Comparison of ENCODE assay signal across 8 cellular contexts in the genomic region with DNA sequence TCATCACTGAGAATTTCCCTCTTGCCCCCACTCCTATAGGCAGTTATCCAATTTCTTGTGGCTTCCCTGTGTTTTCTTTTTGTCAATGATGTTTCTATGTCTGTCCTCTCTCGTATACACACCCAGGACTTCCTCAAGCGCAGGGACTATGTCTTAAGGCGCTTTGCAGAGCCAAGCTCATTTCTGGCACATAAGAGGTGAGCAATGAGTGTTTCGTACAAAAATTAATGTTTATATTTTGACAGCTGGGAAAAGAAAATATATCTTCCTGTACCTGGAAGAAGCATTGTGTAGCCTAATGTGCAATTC. TPM values are rescaled to one million over a fixed set of nuclear protein-coding genes. Genes with fewer than 3 reads are reported as not detected.
DNase-seq lines count a peak whose midpoint lies in the region; ATAC-seq and TF ChIP-seq lines count a peak whose summit lies in the region.

No MANE protein-coding gene starts in this region.

- no peaks in the 10 kb centered on the region for H3K9me3 Mint-ChIP-seq in CD4-positive, alpha-beta T cell

- peak overlapping the region; percentile 99 for H3K4me3 Mint-ChIP-seq in CD4-positive, alpha-beta T cell

- peaks cover 49% of the 10 kb centered on the region for H3K36me3 Mint-ChIP-seq in CD4-positive, alpha-beta T cell (ENCODE audit: low read depth)

- H4K20me1 ChIP-seq in Karpas-422 (ENCODE audit: insufficient read depth, low read depth, low read length) (peaks cover 60% of the 10 kb centered on the region), mammary epithelial cell (ENCODE audit: insufficient read depth, low read length) (peaks cover 3% of the 10 kb centered on the region)

- H3K27ac ChIP-seq in CD4-positive, alpha-beta T cell (ENCODE audit: low read depth, low read length): peak overlapping the region; percentile 6
- H3K27ac ChIP-seq in Karpas-422 (ENCODE audit: low read length) (peak overlapping the region; percentile 94), mammary epithelial cell (ENCODE audit: insufficient read depth, low read depth, low read length) (peak overlapping the region; percentile 88)

- H3K9ac ChIP-seq in Karpas-422 (ENCODE audit: low read length) (peak overlapping the region; percentile 95), mammary epithelial cell (ENCODE audit: insufficient read depth, low read length) (peak overlapping the region; percentile 94)

- peaks cover 43% of the 10 kb centered on the region for H3K36me3 ChIP-seq in Karpas-422 (ENCODE audit: insufficient read depth, low read length)
- peaks cover 9% of the 10 kb centered on the region for H3K36me3 ChIP-seq in mammary epithelial cell (ENCODE audit: insufficient read depth, low read length)
- peaks cover 5% of the 10 kb centered on the region for H3K36me3 ChIP-seq in mucosa of descending colon (ENCODE audit: low read depth)

- intact Hi-C loops in CD4-positive, alpha-beta T cell (cut with DNase I, micrococcal nuclease): loop anchor here (5.0 to 10.0 kb wide), 4 partner anchors 153 to 720 kb away; partner anchors contain the start of genes DCAF7 (in 1 of the 2), ICAM2 (in 1 of the 2), MAP3K3 (in 1 of the 2) and POLG2 (in 1 of the 2)
- intact Hi-C loops in mammary epithelial cell (cut with micrococcal nuclease) (loop anchor here (1.0 kb wide), 1 partner anchor 12 kb away; no protein-coding TSS in a partner anchor), mucosa of descending colon (cut with DNase I, micrococcal nuclease) (loop anchor here in 1 of 2 donors (10.0 kb wide), 1 partner anchor 50 kb away; the partner anchor contains the start of genes FTSJ3 and PSMC5)

- dilution Hi-C loops in mammary epithelial cell (cut with HindIII; ENCODE audit: low sequenced_read_pairs): no loop called here

- POLR2A ChIA-PET in CD4-positive, alpha-beta T cell (lab: Charles Lee): interaction anchor here (0.8 to 6.2 kb wide), 10 partner anchors 9 to 732 kb away, joined by 3 to 276 read pairs (median 32); partner anchors contain the start of genes CEP95, DDX5, FTSJ3 and LIMD2

- no peak for DNase-seq in CD4-positive, alpha-beta T cell
- DNase-seq in Karpas-422 (peak; percentile 73), mammary epithelial cell (peak; percentile 30), mucosa of descending colon (peak in 1 of 3 donors; percentile 17), SK-N-DZ (ENCODE audit: low spot score) (no peak)

- no peaks in the 10 kb centered on the region for H3K9me3 ChIP-seq in CD4-positive, alpha-beta T cell (ENCODE audit: control insufficient read depth, low read length)
- H3K9me3 ChIP-seq in Karpas-422 (ENCODE audit: low read length) (no peaks in the 10 kb centered on the region), mammary epithelial cell (replicated peaks; ENCODE audit: insufficient read depth, low read length) (no peaks in the 10 kb centered on the region), mucosa of descending colon (no peaks in the 10 kb centered on the region)

- no peaks in the 10 kb centered on the region for H3K27me3 ChIP-seq in CD4-positive, alpha-beta T cell (ENCODE audit: control insufficient read depth, insufficient read depth, low read length)
- H3K27me3 ChIP-seq in Karpas-422 (ENCODE audit: low read length) (no peaks in the 10 kb centered on the region), mammary epithelial cell (ENCODE audit: insufficient read depth, low read length) (no peaks in the 10 kb centered on the region)

- peaks cover 93% of the 10 kb centered on the region for H3K79me2 ChIP-seq in Karpas-422 (ENCODE audit: low read length)
- peaks cover 93% of the 10 kb centered on the region for H3K79me2 ChIP-seq in mammary epithelial cell (ENCODE audit: insufficient read depth, low read length)

- H3K27me3 Mint-ChIP-seq in CD4-positive, alpha-beta T cell: no peaks in the 10 kb centered on the region

- H3K4me1 Mint-ChIP-seq in CD4-positive, alpha-beta T cell (ENCODE audit: low read depth): peaks cover 83% of the 10 kb centered on the region

- no TSS peak for BruUV-seq in mammary epithelial cell (replicated peaks; lab: Mats Ljungman, UMichigan)

- no peak for ATAC-seq in CD4-positive, alpha-beta T cell (ENCODE audit: poor library complexity)
- no peak for ATAC-seq in mucosa of descending colon
- ATAC-seq in HG02973 (IDR thresholded peaks at IDR 0.05; ENCODE audit: unreplicated experiment): no peak
- ATAC-seq in GM21360 (IDR thresholded peaks at IDR 0.05; ENCODE audit: unreplicated experiment): no peak
- no peak for ATAC-seq in HG03442 (IDR thresholded peaks at IDR 0.05; ENCODE audit: unreplicated experiment)

- H3K27ac Mint-ChIP-seq in CD4-positive, alpha-beta T cell: peak overlapping the region; percentile 97

- H3K4me1 ChIP-seq in Karpas-422 (ENCODE audit: low read length): peaks cover 33% of the 10 kb centered on the region
- H3K4me1 ChIP-seq in mammary epithelial cell (ENCODE audit: insufficient read depth, low read length): peaks cover 6% of the 10 kb centered on the region
- H3K4me1 ChIP-seq in mucosa of descending colon (ENCODE audit: low read depth): peaks cover 31% of the 10 kb centered on the region

- peak overlapping the region; percentile 87 for H3K4me2 ChIP-seq in Karpas-422 (ENCODE audit: low read depth, low read length, poor library complexity, severe bottlenecking)
- peak overlapping the region; percentile 96 for H3K4me2 ChIP-seq in mammary epithelial cell (ENCODE audit: insufficient read depth, low read depth, low read length)

- in situ Hi-C loops in mammary epithelial cell (cut with MboI; ENCODE audit: low sequenced_read_pairs in 2 of 2): no loop called here

- H3K9me2 ChIP-seq in Karpas-422 (replicated peaks; ENCODE audit: insufficient read depth, low read length): no peaks in the 10 kb centered on the region

- 0% methylated on average over 4 of the region's 4 CpGs for WGBS in mammary epithelial cell (ENCODE audit: low coverage, missing lambda C conversion rate)

- TF ChIP-seq CTCF in CD4-positive, alpha-beta T cell (IDR thresholded peaks at IDR 0.05): no peak
- TF ChIP-seq CTCF in mammary epithelial cell (conservative IDR thresholded peaks at IDR 0.05 in 1 of 2, IDR thresholded peaks at IDR 0.05 in 1 of 2; ENCODE audit: extremely low read depth in 1 of 2, insufficient read depth in 1 of 2, low read depth in 1 of 2, low read length in 2 of 2): no peak
- no peak for TF ChIP-seq CTCF in mucosa of descending colon (IDR thresholded peaks at IDR 0.05)

- CTCF ChIA-PET in CD4-positive, alpha-beta T cell (lab: Charles Lee): interaction anchor here (0.8 to 3.3 kb wide), 5 partner anchors 28 to 77 kb away, joined by 3 to 11 read pairs (median 4); no protein-coding TSS in a partner anchor
- CTCF ChIA-PET in mammary epithelial cell (lab: Charles Lee; ENCODE audit: low non-redundant PET): no interaction called here

- no peak overlapping the region for H2AFZ ChIP-seq in Karpas-422 (ENCODE audit: low read length)
- no peak overlapping the region for H2AFZ ChIP-seq in mammary epithelial cell (ENCODE audit: low read depth, low read length)

- peak overlapping the region; percentile 88 for H3K4me3 ChIP-seq in Karpas-422 (ENCODE audit: low read length)
- peak overlapping the region; percentile 88 to 95 (median 94) for H3K4me3 ChIP-seq in mammary epithelial cell (replicated peaks in 1 of 3; ENCODE audit: insufficient read depth in 1 of 3, low read depth in 2 of 3, low read length in 3 of 3)
- peak overlapping the region; percentile 90 for H3K4me3 ChIP-seq in mucosa of descending colon

RNA-seq across cellular contexts. Expression of gene DDX42, which starts 1.0 kb away (rescaled TPM):
- total RNA-seq in CD4-positive, alpha-beta T cell: 100 to 1,000 TPM; 112 to 117 TPM
- total RNA-seq in Karpas-422 (2014; rRNA removed; shearing (Covaris generic); ENCODE audit: low replicate concordance): 76.5 and 77.6 TPM in 2 replicates
- total RNA-seq in mammary epithelial cell: 100 to 1,000 TPM in 1 of 2 donors, 10 to 100 TPM in 1; 63.2 to 112 TPM
- 44.7 TPM for polyA plus RNA-seq in mammary epithelial cell
- polyA minus RNA-seq in mammary epithelial cell: 163 TPM
- 100 to 1,000 TPM in 1 of 3 donors, 10 to 100 TPM in 2; 86.1 to 137 (median 89.9) TPM for total RNA-seq in mucosa of descending colon
- 89.0 and 91.4 TPM in 2 replicates for polyA plus RNA-seq in SK-N-DZ (2014; cell fraction: cytosol; rRNA removed)
- 241 and 400 TPM in 2 replicates for polyA plus RNA-seq in SK-N-DZ (2014; cell fraction: nucleus; rRNA removed)

RNA-seq across cellular contexts. Expression of gene CCDC47, which starts 1.5 kb away (rescaled TPM):
- total RNA-seq in CD4-positive, alpha-beta T cell: 10 to 100 TPM; 31.0 to 31.3 TPM
- total RNA-seq in Karpas-422 (2014; rRNA removed; shearing (Covaris generic); ENCODE audit: low replicate concordance): 28.0 and 35.9 TPM in 2 replicates
- total RNA-seq in mammary epithelial cell (10 to 100 TPM; 60.5 to 74.7 TPM), mucosa of descending colon (100 to 1,000 TPM in 2 of 3 donors, 10 to 100 TPM in 1; 94.9 to 139 (median 128) TPM)
- 44.7 TPM for polyA plus RNA-seq in mammary epithelial cell
- polyA minus RNA-seq in mammary epithelial cell: 48.7 TPM
- 58.6 and 59.2 TPM in 2 replicates for polyA plus RNA-seq in SK-N-DZ (2014; cell fraction: cytosol; rRNA removed)
- polyA plus RNA-seq in SK-N-DZ (2014; cell fraction: nucleus; rRNA removed): 27.5 and 30.3 TPM in 2 replicates

RNA-seq across cellular contexts. Expression of gene STRADA, which starts 33.3 kb away (rescaled TPM):
- total RNA-seq in CD4-positive, alpha-beta T cell: 10 to 100 TPM; 50.9 to 51.0 TPM
- total RNA-seq in Karpas-422 (2014; rRNA removed; shearing (Covaris generic); ENCODE audit: low replicate concordance): 25.8 and 27.5 TPM in 2 replicates
- total RNA-seq in mammary epithelial cell (10 to 100 TPM; 34.3 to 38.9 TPM), mucosa of descending colon (10 to 100 TPM; 29.1 to 34.0 (median 29.6) TPM)
- polyA plus RNA-seq in mammary epithelial cell: 24.7 TPM
- polyA minus RNA-seq in mammary epithelial cell: 46.4 TPM
- 26.3 and 42.8 TPM in 2 replicates for polyA plus RNA-seq in SK-N-DZ (2014; cell fraction: cytosol; rRNA removed)
- 70.6 and 89.1 TPM in 2 replicates for polyA plus RNA-seq in SK-N-DZ (2014; cell fraction: nucleus; rRNA removed)

RNA-seq across cellular contexts. Expression of gene PSMC5, which starts 52.3 kb away (rescaled TPM):
- 10 to 100 TPM; 83.1 to 84.6 TPM for total RNA-seq in CD4-positive, alpha-beta T cell
- total RNA-seq in Karpas-422 (2014; rRNA removed; shearing (Covaris generic); ENCODE audit: low replicate concordance): 26.9 and 49.1 TPM in 2 replicates
- total RNA-seq in mammary epithelial cell (100 to 1,000 TPM in 1 of 2 donors, 10 to 100 TPM in 1; 44.8 to 132 TPM), mucosa of descending colon (100 to 1,000 TPM in 1 of 3 donors, 10 to 100 TPM in 2; 73.3 to 151 (median 96.4) TPM)
- polyA plus RNA-seq in mammary epithelial cell: 203 TPM
- polyA minus RNA-seq in mammary epithelial cell: 238 TPM
- 36.5 and 48.9 TPM in 2 replicates for polyA plus RNA-seq in SK-N-DZ (2014; cell fraction: cytosol; rRNA removed)
- 74.0 and 127 TPM in 2 replicates for polyA plus RNA-seq in SK-N-DZ (2014; cell fraction: nucleus; rRNA removed)

RNA-seq across cellular contexts. Expression of gene FTSJ3, which starts 52.5 kb away (rescaled TPM):
- 10 to 100 TPM; 47.6 to 51.1 TPM for total RNA-seq in CD4-positive, alpha-beta T cell
- total RNA-seq in Karpas-422 (2014; rRNA removed; shearing (Covaris generic); ENCODE audit: low replicate concordance): 30.7 and 39.5 TPM in 2 replicates
- total RNA-seq in mammary epithelial cell (10 to 100 TPM; 39.5 to 49.0 TPM), mucosa of descending colon (10 to 100 TPM; 26.9 to 48.2 (median 29.4) TPM)
- 32.0 TPM for polyA plus RNA-seq in mammary epithelial cell
- polyA minus RNA-seq in mammary epithelial cell: 52.4 TPM
- 46.6 and 51.0 TPM in 2 replicates for polyA plus RNA-seq in SK-N-DZ (2014; cell fraction: cytosol; rRNA removed)
- polyA plus RNA-seq in SK-N-DZ (2014; cell fraction: nucleus; rRNA removed): 51.6 and 54.2 TPM in 2 replicates

Comparison
In these comparisons a context has a peak if more than half of its experiments do, and no peak if none do; other contexts are left out.
1. DNase-seq: peak in Karpas-422 (single experiment) and mammary epithelial cell (single experiment); none in CD4-positive, alpha-beta T cell (0 of 10) and SK-N-DZ (single experiment).
2. H3K27ac ChIP-seq: peak in every context shown above with its lines; median percentile 94 in Karpas-422; 88 in mammary epithelial cell; 6 in CD4-positive, alpha-beta T cell.
3. Peak in every context shown above with its lines, with median percentiles within 50 percentile points of each other: H3K4me3 ChIP-seq.